Comparison of ENCODE assay signal across 8 cellular contexts in genomic region chr19:15195381-15195964, GRCh38. TPM values are rescaled to one million over a fixed set of nuclear protein-coding genes. Genes with fewer than 3 reads are reported as not detected.
DNase-seq lines count a peak whose midpoint lies in the region; ATAC-seq and TF ChIP-seq lines count a peak whose summit lies in the region.

No MANE protein-coding gene starts in this region.

- H3K4me1 ChIP-seq in Caco-2 (0 out of 2 replicates have a peak, but pooled peaks cover 6% of the 10 kb centered on the region), ascending aorta (peaks cover 0 to 35% of the 10 kb centered on the region in 2 donors), iPS-20b (ENCODE audit: insufficient read depth, low read length) (peaks cover 14% of the 10 kb centered on the region), stomach (peaks cover 21 to 48% (median 36%) of the 10 kb centered on the region in 4 donors)

- H3K27ac Mint-ChIP-seq in Caco-2 (ENCODE audit: unreplicated experiment), result peak overlapping the region; percentile 56

- H3K27me3 ChIP-seq in Caco-2 (replicated peaks; ENCODE audit: control insufficient read depth, insufficient read depth, low read length), result no peaks in the 10 kb centered on the region
- H3K27me3 ChIP-seq in ascending aorta, result no peaks in the 10 kb centered on the region
- H3K27me3 ChIP-seq in iPS-20b (ENCODE audit: insufficient read depth, low read length), result no peaks in the 10 kb centered on the region
- H3K27me3 ChIP-seq in stomach, result peaks cover 0 to 77% (median 22%) of the 10 kb centered on the region in 3 donors

- H3K4me3 Mint-ChIP-seq in Caco-2 (ENCODE audit: unreplicated experiment), result peak overlapping the region; percentile 69

- TF ChIP-seq EP300 in stomach (IDR thresholded peaks at IDR 0.05), result no peak

- ATAC-seq in GM19467 (IDR thresholded peaks at IDR 0.05; ENCODE audit: unreplicated experiment), result no peak

- intact Hi-C loops in Caco-2 (cut with micrococcal nuclease; ENCODE audit: unreplicated experiment), result loop anchor here (5.0 kb wide), 1 partner anchor 52 kb away; no protein-coding TSS in a partner anchor
- intact Hi-C loops in ascending aorta (cut with DNase I), result loop anchor here (1.0 to 5.0 kb wide), 5 partner anchors 17 to 237 kb away; partner anchors contain the start of genes AKAP8 and BRD4
- intact Hi-C loops in stomach (cut with DNase I; ENCODE audit: low total_unique reads), result no loop called here

- no peaks in the 10 kb centered on the region for H3K9me3 Mint-ChIP-seq in Caco-2 (ENCODE audit: unreplicated experiment)

- no TSS peak for BruUV-seq in Caco-2 (replicated peaks; lab: Mats Ljungman, UMichigan)

- peak; percentile 23 to 47 for TF ChIP-seq CTCF in Caco-2 (IDR thresholded peaks at IDR 0.05; ENCODE audit: insufficient read depth in 1 of 2, low read depth in 1 of 2, low read length in 1 of 2, severe bottlenecking in 1 of 2, unreplicated experiment in 1 of 2)
- TF ChIP-seq CTCF in ascending aorta (IDR thresholded peaks at IDR 0.05), result peak in 1 of 3 experiments; percentile 14
- no peak for TF ChIP-seq CTCF in stomach (IDR thresholded peaks at IDR 0.05)

- TF ChIP-seq POLR2A in stomach (IDR thresholded peaks at IDR 0.05), result no peak

- H3K36me3 Mint-ChIP-seq in Caco-2 (ENCODE audit: insufficient read depth, unreplicated experiment), result peaks cover 33% of the 10 kb centered on the region

- H3K36me3 ChIP-seq in Caco-2 (ENCODE audit: control insufficient read depth, insufficient read depth, low read length) (peaks cover 2% of the 10 kb centered on the region), ascending aorta (peaks cover 21 to 29% of the 10 kb centered on the region in 2 donors), iPS-20b (ENCODE audit: insufficient read depth, low read depth, low read length) (peaks cover 59% of the 10 kb centered on the region), stomach (peaks cover 0 to 8% (median 2%) of the 10 kb centered on the region in 4 donors)

- no peaks in the 10 kb centered on the region for H3K9me3 ChIP-seq in Caco-2
- no peaks in the 10 kb centered on the region for H3K9me3 ChIP-seq in ascending aorta
- H3K9me3 ChIP-seq in iPS-20b (ENCODE audit: insufficient read depth, low read depth, low read length), result no peaks in the 10 kb centered on the region
- no peaks in the 10 kb centered on the region for H3K9me3 ChIP-seq in stomach

- peak overlapping the region; percentile 32; the same call in 1 of the 2 replicates for H3K9ac ChIP-seq in iPS-20b (ENCODE audit: low read depth, low read length)

- peak overlapping the region; percentile 96 for H3K27ac ChIP-seq in ascending aorta
- no peak overlapping the region for H3K27ac ChIP-seq in iPS-20b (ENCODE audit: low read length)
- H3K27ac ChIP-seq in stomach, result peak overlapping the region; percentile 41 to 73 (median 58)

- no peaks in the 10 kb centered on the region for H3K27me3 Mint-ChIP-seq in Caco-2 (ENCODE audit: insufficient read depth, unreplicated experiment)

- DNase-seq in Caco-2 (peak; percentile 77 to 84), ascending aorta (ENCODE audit: low spot score in 2 of 2) (peak; percentile 57 to 93), stomach (peak; percentile 56), GF-D8 (lab: John Stamatoyannopoulos, UW) (no peak), middle frontal gyrus (ENCODE audit: extremely low spot score, low spot score) (no peak)
- DNase-seq in Jurkat, Clone E6-1 (ENCODE audit: low read depth, low spot score), result no peak

- peaks cover 16% of the 10 kb centered on the region for H3K4me1 Mint-ChIP-seq in Caco-2 (ENCODE audit: low read depth, unreplicated experiment)

- CTCF ChIA-PET in Caco-2 (lab: Charles Lee), result interaction anchor here (0.6 to 2.4 kb wide), 14 partner anchors 8 to 360 kb away, joined by 3 to 11 read pairs (median 4); partner anchors contain the start of gene AKAP8L

- 0 to 1% (median 1%) methylated on average over 3 to 61 of the region's 61 CpGs for WGBS in stomach, 5 donors

- H3K4me3 ChIP-seq in Caco-2 (ENCODE audit: low read depth, low read length) (peak overlapping the region; percentile 53), ascending aorta (peak overlapping the region; percentile 58 to 69), iPS-20b (ENCODE audit: low read length) (peak overlapping the region; percentile 65; the same call in 1 of the 2 replicates), stomach (peak overlapping the region; percentile 49 to 53 (median 51))
- peak overlapping the region; percentile 20 for H3K4me3 ChIP-seq in Jurkat, Clone E6-1 (ENCODE audit: low read length)

- POLR2A ChIA-PET in Caco-2 (lab: Charles Lee), result interaction anchor here (1.1 to 1.6 kb wide), 2 partner anchors 9 to 137 kb away, joined by 5 to 6 read pairs; no protein-coding TSS in a partner anchor

RNA-seq across cellular contexts. Expression of gene NOTCH3, which starts 5.3 kb away (rescaled TPM):
- total RNA-seq in Caco-2 (2022), result 53.5 and 60.6 TPM in 2 replicates
- 18.3 TPM for polyA plus RNA-seq in Jurkat, Clone E6-1 (2012; ENCODE audit: insufficient read depth, insufficient read length)
- 524 TPM for total RNA-seq in ascending aorta
- total RNA-seq in stomach, result 10 to 100 TPM; 22.5 to 54.5 (median 24.4) TPM
- 10 to 100 TPM in 1 of 3 donors, 1 to 10 TPM in 2; 1.2 to 12.6 (median 2.2) TPM for polyA plus RNA-seq in stomach

RNA-seq across cellular contexts. Expression of gene EPHX3, which starts 36.8 kb away (rescaled TPM):
- 0.97 and 1.2 TPM in 2 replicates for total RNA-seq in Caco-2 (2022)
- polyA plus RNA-seq in Jurkat, Clone E6-1 (2012; ENCODE audit: insufficient read depth, insufficient read length), result 0.49 TPM
- not detected for total RNA-seq in ascending aorta
- 1 to 10 TPM in 2 of 5 donors, not detected in 3; 1.1 to 4.2 TPM for total RNA-seq in stomach
- 10 to 100 TPM in 1 of 3 donors, under 1 TPM in 1, not detected in 1; 0.31 to 12.8 TPM for polyA plus RNA-seq in stomach

Comparison
In these comparisons a context has a peak if more than half of its experiments do, and no peak if none do; other contexts are left out.
1. DNase-seq: peak in Caco-2 (2 of 2), ascending aorta (2 of 2) and stomach (single experiment); none in Jurkat, Clone E6-1 (single experiment), GF-D8 (single experiment) and middle frontal gyrus (single experiment).
2. CTCF ChIP-seq: peak in Caco-2 (2 of 2); none in stomach (0 of 7).
3. Peak in every context shown above with its lines, with median percentiles within 50 percentile points of each other: H3K4me3 ChIP-seq.